ENCODE assay signal across 24 cellular contexts in genomic region chr3:197484204-197484901, GRCh38.
"Had no signal": no experiment of that assay in that cellular context is flagged by ENCODE, and none has a peak within 500 bp of the region (broad histone marks: within the 10 kb centered on the region; RNA-seq: fewer than 3 reads in every experiment).

No MANE protein-coding gene starts in this region.

- H3K27ac Mint-ChIP-seq: activated naive CD8-positive, alpha-beta T cell; activated T-helper 2 cell treated with anti-CD3 and anti-CD28 coated beads, Interferon-gamma antibody, Interleukin-2, Interleukin-4, amounts not matched to agents 10 μg/mL and 5 μg/mL and 100 μg/mL, durations not matched to agents 14 hours and 24 hours and 36 hours; neural progenitor cell had no signal

- H2AFZ ChIP-seq: neural progenitor cell had no signal

- H3K4me2 ChIP-seq: neural progenitor cell had no signal

- H3K9me3 ChIP-seq: prostate gland, right atrium auricular region, spleen, thoracic aorta, upper lobe of left lung had no signal

- H3K36me3 ChIP-seq: neural progenitor cell, prostate gland, right atrium auricular region, spleen, thoracic aorta, upper lobe of left lung, WERI-Rb-1 had no signal

- FAIRE-seq: keratinocyte, TTC549 had no signal

- H3K4me3 ChIP-seq: neural progenitor cell, prostate gland, right atrium auricular region, spleen, thoracic aorta, upper lobe of left lung had no signal

- H3K9ac ChIP-seq: neural progenitor cell had no signal

- H3K9me3 Mint-ChIP-seq: activated T-cell treated with anti-CD3 and anti-CD28 coated beads, Interleukin-2, amount 50 U/mL, for 4 hours; activated T-helper 2 cell treated with anti-CD3 and anti-CD28 coated beads, Interferon-gamma antibody, Interleukin-2, Interleukin-4, amounts not matched to agents 10 μg/mL and 5 μg/mL and 100 μg/mL, durations not matched to agents 14 hours and 24 hours and 36 hours; neural progenitor cell had no signal

- H3K27me3 ChIP-seq: neural progenitor cell, right atrium auricular region, upper lobe of left lung had no signal

- H3K27ac ChIP-seq: neural progenitor cell, prostate gland, right atrium auricular region, spleen, thoracic aorta, upper lobe of left lung, WERI-Rb-1 had no signal

- H3K36me3 Mint-ChIP-seq: activated naive CD8-positive, alpha-beta T cell; neural progenitor cell had no signal

- DNase-seq: activated CD4-positive, alpha-beta T cell treated with anti-CD3 and anti-CD28 coated beads for 1 hour; activated CD4-positive, alpha-beta T cell treated with anti-CD3 and anti-CD28 coated beads, Interleukin-2, amount 50 U/mL, for 4 hours; activated CD8-positive, alpha-beta memory T cell treated with anti-CD3 and anti-CD28 coated beads for 24 hours; activated CD8-positive, alpha-beta memory T cell treated with anti-CD3 and anti-CD28 coated beads, Interleukin-2, amount 50 U/mL, for 4 hours; activated naive CD4-positive, alpha-beta T cell; activated T-cell treated with anti-CD3 and anti-CD28 coated beads, Interleukin-2, amount 50 U/mL, for 4 hours; amniotic stem cell; cortex of kidney; left colon; naive B cell; spleen; stimulated activated CD4-positive, alpha-beta T cell treated with anti-CD3 and anti-CD28 coated beads, Interleukin-4, amount 100 ng/mL, for 1 hour; stimulated activated naive CD4-positive, alpha-beta T cell treated with Interleukin-2 at 50 U/mL for 16 hours; T-helper 1 cell; upper lobe of left lung; WERI-Rb-1 had no signal

- H3K4me3 Mint-ChIP-seq: activated naive CD8-positive, alpha-beta T cell; activated T-cell treated with anti-CD3 and anti-CD28 coated beads, Interleukin-2, amount 50 U/mL, for 4 hours; naive B cell; neural progenitor cell had no signal

- H3K4me1 Mint-ChIP-seq: naive B cell had no signal

- ATAC-seq: activated T-cell treated with anti-CD3 and anti-CD28 coated beads, Interleukin-2, amount 50 U/mL, for 4 hours; left colon had no signal

- H3K4me1 ChIP-seq: spleen, upper lobe of left lung had no signal
